In genomic region chr6:132964868-132965382, GRCh38 we compare ENCODE assay signal across 1 cellular context.
TF ChIP-seq lines count a peak whose summit lies in the region.

No MANE protein-coding gene starts in this region.

TF ChIP-seq in SK-N-SH treated with all-trans-retinoic acid at 6 μM for 48 hours, 23 proteins besides CTCF, POLR2A, EP300 and RAD21 (continued from another document):
- TF ChIP-seq POU6F1 (CRISPR knock-in tag; IDR thresholded peaks at IDR 0.05; ENCODE audit: borderline replicate concordance, low read depth) (no peak), CREB5 (CRISPR knock-in tag; IDR thresholded peaks at IDR 0.05; ENCODE audit: low read depth) (no peak), PATZ1 (CRISPR knock-in tag; IDR thresholded peaks at IDR 0.05; ENCODE audit: borderline replicate concordance) (no peak)
TF ChIP-seq in SK-N-SH treated with all-trans-retinoic acid at 6 μM for 48 hours: peak in this region for 0.
